ENCODE assay signal across 1 cellular context in genomic region chr6:33200234-33201146, GRCh38.
TF ChIP-seq lines count a peak whose summit lies in the region.

RXRB (minus strand) TSS chr6:33200665; CDS start chr6:33200476, 189 bp downstream.
SLC39A7 (plus strand) TSS chr6:33200867; CDS start chr6:33201246, 379 bp downstream.

TF ChIP-seq in HEK293, 187 proteins besides CTCF, POLR2A, EP300 and RAD21 (continued from another document and continues in another):
- TF ChIP-seq MZF1 (tag by site-specific recombination; IDR thresholded peaks at IDR 0.05; ENCODE audit: borderline replicate concordance) = no peak
- peak; percentile 94 for TF ChIP-seq ZNF398 (tag by site-specific recombination; IDR thresholded peaks at IDR 0.05)
- no peak for TF ChIP-seq ZBTB1 (tag by site-specific recombination; IDR thresholded peaks at IDR 0.05)
- no peak for TF ChIP-seq GLI2 (tag by site-specific recombination; IDR thresholded peaks at IDR 0.05; ENCODE audit: borderline replicate concordance, low read depth)
- peak; percentile 73; the same call in 1 of the 2 replicates for TF ChIP-seq ZSCAN30 (tag by site-specific recombination; IDR thresholded peaks at IDR 0.05)
- TF ChIP-seq WT1 (tag by site-specific recombination; IDR thresholded peaks at IDR 0.05) = peak; percentile 7; the same call in 1 of the 2 replicates
- TF ChIP-seq ZNF558 (tag by site-specific recombination; IDR thresholded peaks at IDR 0.05) = peak; percentile 47; the same call in 1 of the 2 replicates
- peak; percentile 56; the same call in 1 of the 2 replicates for TF ChIP-seq KLF7 (tag by site-specific recombination; IDR thresholded peaks at IDR 0.05; ENCODE audit: borderline replicate concordance)
- TF ChIP-seq ZNF341 (tag by site-specific recombination; IDR thresholded peaks at IDR 0.05; ENCODE audit: low read depth) = peak; percentile 66
- TF ChIP-seq ZNF596 (tag by site-specific recombination; IDR thresholded peaks at IDR 0.05) = no peak
- peak; percentile 61 for TF ChIP-seq ZIC2 (tag by site-specific recombination; IDR thresholded peaks at IDR 0.05)
- no peak for TF ChIP-seq ZNF121 (tag by site-specific recombination; IDR thresholded peaks at IDR 0.05)
- TF ChIP-seq ZNF629 (tag by site-specific recombination; IDR thresholded peaks at IDR 0.05) = peak; percentile 82
- TF ChIP-seq ZNF501 (tag by site-specific recombination; IDR thresholded peaks at IDR 0.05) = peak; percentile 90
- TF ChIP-seq ZNF561 (tag by site-specific recombination; IDR thresholded peaks at IDR 0.05; ENCODE audit: borderline replicate concordance) = peak; percentile 11
- TF ChIP-seq ZBTB26 (tag by site-specific recombination; optimal IDR thresholded peaks at IDR 0.05) = peak; percentile 73
- peak; percentile 41 for TF ChIP-seq ZBTB11 (tag by site-specific recombination; conservative IDR thresholded peaks at IDR 0.05; ENCODE audit: low read depth)
- no peak for TF ChIP-seq ZNF704 (tag by site-specific recombination; IDR thresholded peaks at IDR 0.05)
- TF ChIP-seq ZNF692 (tag by site-specific recombination; IDR thresholded peaks at IDR 0.05) = peak; percentile 97
- TF ChIP-seq KLF17 (tag by site-specific recombination; IDR thresholded peaks at IDR 0.05) = peak; percentile 63
- no peak for TF ChIP-seq ZNF707 (tag by site-specific recombination; IDR thresholded peaks at IDR 0.05)
- TF ChIP-seq ZNF513 (tag by site-specific recombination; IDR thresholded peaks at IDR 0.05) = peak; percentile 63
- TF ChIP-seq PRDM1 (tag by site-specific recombination; IDR thresholded peaks at IDR 0.05) = no peak
- TF ChIP-seq ZNF626 (tag by site-specific recombination; IDR thresholded peaks at IDR 0.05) = no peak
- peak; percentile 46 for TF ChIP-seq ZNF843 (tag by site-specific recombination; IDR thresholded peaks at IDR 0.05)
- TF ChIP-seq SP2 (tag by site-specific recombination; IDR thresholded peaks at IDR 0.05) = peak; percentile 94
- no peak for TF ChIP-seq ZNF362 (tag by site-specific recombination; IDR thresholded peaks at IDR 0.05)
- peak; percentile 80; the same call in 1 of the 2 replicates for TF ChIP-seq ZNF394 (tag by site-specific recombination; IDR thresholded peaks at IDR 0.05; ENCODE audit: borderline replicate concordance)
- TF ChIP-seq ZNF701 (tag by site-specific recombination; IDR thresholded peaks at IDR 0.05) = no peak
- TF ChIP-seq KLF9 (tag by site-specific recombination; IDR thresholded peaks at IDR 0.05; ENCODE audit: low read depth) = peak; percentile 54
- TF ChIP-seq ZNF488 (tag by site-specific recombination; IDR thresholded peaks at IDR 0.05) = no peak
- TF ChIP-seq ZBTB20 (tag by site-specific recombination; IDR thresholded peaks at IDR 0.05) = peak; percentile 50; the same call in 1 of the 2 replicates
- peak; percentile 72; the same call in 1 of the 2 replicates for TF ChIP-seq KLF10 (tag by site-specific recombination; IDR thresholded peaks at IDR 0.05)
- TF ChIP-seq ZNF423 (tag by site-specific recombination; IDR thresholded peaks at IDR 0.05) = peak; percentile 22; the same call in 1 of the 2 replicates
- TF ChIP-seq ZEB2 (tag by site-specific recombination; IDR thresholded peaks at IDR 0.05) = peak; percentile 94
- no peak for TF ChIP-seq SCRT1 (tag by site-specific recombination; IDR thresholded peaks at IDR 0.05; ENCODE audit: borderline replicate concordance)
- TF ChIP-seq ZNF280D (tag by site-specific recombination; IDR thresholded peaks at IDR 0.05) = peak; percentile 77; the same call in 1 of the 2 replicates
- no peak for TF ChIP-seq ZNF354C (tag by site-specific recombination; IDR thresholded peaks at IDR 0.05; ENCODE audit: borderline replicate concordance, low read depth)
- TF ChIP-seq YY1 (tag by site-specific recombination; IDR thresholded peaks at IDR 0.05) = peak; percentile 98
- TF ChIP-seq KLF8 (tag by site-specific recombination; IDR thresholded peaks at IDR 0.05) = peak; percentile 30; the same call in 1 of the 2 replicates
